ENCODE assay signal across 26 cellular contexts in genomic region chr14:89947344-89947743, GRCh38.
"Had no signal": no experiment of that assay in that cellular context is flagged by ENCODE, and none has a peak within 500 bp of the region (broad histone marks: within the 10 kb centered on the region; RNA-seq: fewer than 3 reads in every experiment).

No MANE protein-coding gene starts in this region.

- H3K27me3 Mint-ChIP-seq: naive thymus-derived CD8-positive, alpha-beta T cell; stimulated activated naive B cell treated with anti-CD40 and anti-IgM and Interleukin-4, amounts not matched to agents 10 μg/mL and 1 μg/mL and 100 μg/mL, for 72 hours had no signal

- H3K36me3 ChIP-seq: colonic mucosa, gastrocnemius medialis, pancreas, prostate gland had no signal

- H3K27ac Mint-ChIP-seq: activated naive CD4-positive, alpha-beta T cell treated with anti-CD3 and anti-CD28 coated beads for 36 hours; activated T-cell treated with anti-CD3 and anti-CD28 coated beads, Interleukin-2, amount 50 U/mL, for 72 hours; stimulated activated naive B cell treated with anti-CD40 and anti-IgM and Interleukin-4, amounts not matched to agents 10 μg/mL and 1 μg/mL and 100 μg/mL, for 72 hours had no signal

- H3K4me1 Mint-ChIP-seq: naive thymus-derived CD8-positive, alpha-beta T cell; neural crest cell; stimulated activated naive B cell treated with anti-CD40 and anti-IgM and Interleukin-4, amounts not matched to agents 10 μg/mL and 1 μg/mL and 100 μg/mL, for 72 hours had no signal

- H3K9me3 Mint-ChIP-seq: activated naive CD4-positive, alpha-beta T cell treated with anti-CD3 and anti-CD28 coated beads for 36 hours; activated T-cell treated with anti-CD3 and anti-CD28 coated beads, Interleukin-2, amount 50 U/mL, for 72 hours; neural crest cell had no signal

- H3K9me3 ChIP-seq: colonic mucosa, gastrocnemius medialis, pancreas, prostate gland, sigmoid colon, testis, transverse colon had no signal

- H3K4me3 Mint-ChIP-seq: activated naive CD4-positive, alpha-beta T cell treated with anti-CD3 and anti-CD28 coated beads for 36 hours; activated T-cell treated with anti-CD3 and anti-CD28 coated beads, Interleukin-2, amount 50 U/mL, for 72 hours; naive thymus-derived CD8-positive, alpha-beta T cell; neural crest cell; stimulated activated naive B cell treated with anti-CD40 and anti-IgM and Interleukin-4, amounts not matched to agents 10 μg/mL and 1 μg/mL and 100 μg/mL, for 72 hours had no signal

- H3K4me3 ChIP-seq: colonic mucosa, gastrocnemius medialis, pancreas, prostate gland, sigmoid colon, testis, transverse colon had no signal

- H3K27ac ChIP-seq: colonic mucosa, gastrocnemius medialis, pancreas, prostate gland, sigmoid colon, testis, transverse colon had no signal

- H3K4me1 ChIP-seq: colonic mucosa, gastrocnemius medialis, pancreas, prostate gland, sigmoid colon, testis, transverse colon had no signal

- ATAC-seq: gastrocnemius medialis; left colon; naive thymus-derived CD8-positive, alpha-beta T cell; pancreas; stimulated activated naive B cell treated with anti-CD40 and anti-IgM and Interleukin-4, amounts not matched to agents 10 μg/mL and 1 μg/mL and 100 μg/mL, for 72 hours had no signal

- DNase-seq: activated CD4-positive, alpha-beta T cell treated with anti-CD3 and anti-CD28 coated beads, Interleukin-2, amount 50 U/mL, for 1 hour; activated CD4-positive, CD25-positive, alpha-beta regulatory T cell treated with anti-CD3 and anti-CD28 coated beads, Interleukin-2, amount 50 U/mL, for 72 hours; activated effector memory CD4-positive, alpha-beta T cell treated with Interleukin-2 at 50 U/mL for 16 hours; activated naive CD4-positive, alpha-beta T cell treated with anti-CD3 and anti-CD28 coated beads for 36 hours; activated T-cell treated with anti-CD3 and anti-CD28 coated beads for 4 hours; activated T-cell treated with anti-CD3 and anti-CD28 coated beads, Interleukin-2, amount 50 U/mL, for 72 hours; anterior cingulate cortex; colonic mucosa; effector CD8-positive, alpha-beta T cell; gastrocnemius medialis; glutamatergic neuron; left colon; naive thymus-derived CD8-positive, alpha-beta T cell; nucleus accumbens; pancreas; retina; sigmoid colon; small intestine; stimulated activated CD4-positive, alpha-beta T cell treated with anti-CD3 and anti-CD28 coated beads, Interleukin-4, amount 100 ng/mL, for 4 hours; stimulated activated CD8-positive, alpha-beta memory T cell treated with anti-CD3 and anti-CD28 coated beads, Interleukin-4, amount 100 ng/mL, for 48 hours; stimulated activated naive B cell treated with anti-CD40 and anti-IgM and Interleukin-4, amounts not matched to agents 10 μg/mL and 1 μg/mL and 100 μg/mL, for 72 hours; T-helper 2 cell; testis; transverse colon had no signal
